ENCODE assay signal across 1 cellular context in genomic region chr4:47641755-47642154, GRCh38.
TF ChIP-seq lines count a peak whose summit lies in the region.

No MANE protein-coding gene starts in this region.

TF ChIP-seq in WTC11, 78 proteins besides CTCF, POLR2A, EP300 and RAD21 (continued from another document):
- TF ChIP-seq FOXP4 (CRISPR knock-in tag; IDR thresholded peaks at IDR 0.05), result no peak
- TF ChIP-seq RORB (CRISPR knock-in tag; IDR thresholded peaks at IDR 0.05), result no peak
- TF ChIP-seq, protein P1, sequence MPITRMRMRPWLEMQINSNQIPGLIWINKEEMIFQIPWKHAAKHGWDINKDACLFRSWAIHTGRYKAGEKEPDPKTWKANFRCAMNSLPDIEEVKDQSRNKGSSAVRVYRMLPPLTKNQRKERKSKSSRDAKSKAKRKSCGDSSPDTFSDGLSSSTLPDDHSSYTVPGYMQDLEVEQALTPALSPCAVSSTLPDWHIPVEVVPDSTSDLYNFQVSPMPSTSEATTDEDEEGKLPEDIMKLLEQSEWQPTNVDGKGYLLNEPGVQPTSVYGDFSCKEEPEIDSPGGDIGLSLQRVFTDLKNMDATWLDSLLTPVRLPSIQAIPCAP (CRISPR knock-in tag; IDR thresholded peaks at IDR 0.05), result no peak
- no peak for TF ChIP-seq RELA (CRISPR knock-in tag; IDR thresholded peaks at IDR 0.05; ENCODE audit: borderline replicate concordance)
- TF ChIP-seq ZNF671 (CRISPR knock-in tag; IDR thresholded peaks at IDR 0.05), result no peak
- TF ChIP-seq IRF2 (CRISPR knock-in tag; IDR thresholded peaks at IDR 0.05; ENCODE audit: borderline replicate concordance, low read depth), result no peak
- TF ChIP-seq, protein P2, sequence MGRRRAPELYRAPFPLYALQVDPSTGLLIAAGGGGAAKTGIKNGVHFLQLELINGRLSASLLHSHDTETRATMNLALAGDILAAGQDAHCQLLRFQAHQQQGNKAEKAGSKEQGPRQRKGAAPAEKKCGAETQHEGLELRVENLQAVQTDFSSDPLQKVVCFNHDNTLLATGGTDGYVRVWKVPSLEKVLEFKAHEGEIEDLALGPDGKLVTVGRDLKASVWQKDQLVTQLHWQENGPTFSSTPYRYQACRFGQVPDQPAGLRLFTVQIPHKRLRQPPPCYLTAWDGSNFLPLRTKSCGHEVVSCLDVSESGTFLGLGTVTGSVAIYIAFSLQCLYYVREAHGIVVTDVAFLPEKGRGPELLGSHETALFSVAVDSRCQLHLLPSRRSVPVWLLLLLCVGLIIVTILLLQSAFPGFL (CRISPR knock-in tag; IDR thresholded peaks at IDR 0.05; ENCODE audit: borderline replicate concordance), result no peak
- TF ChIP-seq, protein P3, sequence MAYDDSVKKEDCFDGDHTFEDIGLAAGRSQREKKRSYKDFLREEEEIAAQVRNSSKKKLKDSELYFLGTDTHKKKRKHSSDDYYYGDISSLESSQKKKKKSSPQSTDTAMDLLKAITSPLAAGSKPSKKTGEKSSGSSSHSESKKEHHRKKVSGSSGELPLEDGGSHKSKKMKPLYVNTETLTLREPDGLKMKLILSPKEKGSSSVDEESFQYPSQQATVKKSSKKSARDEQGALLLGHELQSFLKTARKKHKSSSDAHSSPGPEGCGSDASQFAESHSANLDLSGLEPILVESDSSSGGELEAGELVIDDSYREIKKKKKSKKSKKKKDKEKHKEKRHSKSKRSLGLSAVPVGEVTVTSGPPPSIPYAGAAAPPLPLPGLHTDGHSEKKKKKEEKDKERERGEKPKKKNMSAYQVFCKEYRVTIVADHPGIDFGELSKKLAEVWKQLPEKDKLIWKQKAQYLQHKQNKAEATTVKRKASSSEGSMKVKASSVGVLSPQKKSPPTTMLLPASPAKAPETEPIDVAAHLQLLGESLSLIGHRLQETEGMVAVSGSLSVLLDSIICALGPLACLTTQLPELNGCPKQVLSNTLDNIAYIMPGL (CRISPR knock-in tag; IDR thresholded peaks at IDR 0.05), result no peak
- TF ChIP-seq NR2C2 (CRISPR knock-in tag; IDR thresholded peaks at IDR 0.05), result no peak
